ENCODE assay signal across 9 cellular contexts in the genomic region with DNA sequence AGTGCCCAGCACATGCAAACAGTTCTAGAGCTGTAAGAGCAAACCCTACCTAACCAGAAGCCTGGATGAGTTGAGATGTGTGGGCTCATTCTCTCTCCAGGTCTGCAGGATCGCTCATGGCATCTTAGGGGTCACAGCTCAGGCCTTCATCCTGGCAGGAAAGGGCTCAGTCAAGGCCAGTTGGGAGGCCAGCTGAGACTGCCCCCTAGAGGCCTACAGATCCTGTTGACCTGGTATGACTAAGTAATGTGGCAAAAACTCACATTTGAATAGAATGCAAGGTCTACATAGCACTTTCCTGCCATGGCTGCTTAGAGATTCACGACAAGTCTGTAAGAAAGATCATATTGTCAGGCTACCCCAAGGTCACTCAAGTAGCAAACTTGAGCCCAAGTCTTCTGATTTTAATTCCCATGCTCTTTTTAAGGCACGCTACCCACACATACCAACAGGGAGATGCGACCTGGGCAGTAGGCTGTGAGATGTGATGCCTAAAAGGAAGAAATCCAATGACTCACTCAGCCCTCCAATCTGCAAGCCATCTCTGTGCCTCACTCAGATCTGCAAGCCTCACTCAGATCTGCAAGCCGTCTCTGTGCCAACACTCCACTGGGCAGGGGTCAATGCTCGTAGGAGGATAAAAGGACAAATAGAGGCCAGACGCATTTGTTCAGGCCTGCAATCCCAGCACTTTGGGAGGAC. TPM values are rescaled to one million over a fixed set of nuclear protein-coding genes. Genes with fewer than 3 reads are reported as not detected.
DNase-seq lines count a peak whose midpoint lies in the region; ATAC-seq and TF ChIP-seq lines count a peak whose summit lies in the region.
"Had no signal": no experiment of that assay in that cellular context is flagged by ENCODE, and none has a peak within 500 bp of the region (broad histone marks: within the 10 kb centered on the region; RNA-seq: fewer than 3 reads in every experiment).

No MANE protein-coding gene starts in this region.

- H3K36me3 ChIP-seq in H7 (replicated peaks; ENCODE audit: control insufficient read depth, insufficient read depth, low read length), result no peaks in the 10 kb centered on the region
- H3K36me3 ChIP-seq in ascending aorta, result no peaks in the 10 kb centered on the region

- peak; percentile 34 for DNase-seq in Caki2 (ENCODE audit: low read depth)
- peak; percentile 84 for DNase-seq in H7
- peak; percentile 47 for DNase-seq in SHP77 treated with DMSO at 0.1 percent for 48 hours (lab: John Stamatoyannopoulos, UW)
- peak; percentile 31 for DNase-seq in fibroblast of the aortic adventitia (ENCODE audit: low read depth)
- DNase-seq in skeletal muscle cell (ENCODE audit: low read depth), result peak; percentile 7
- no peak for DNase-seq in ascending aorta (ENCODE audit: low spot score in 2 of 2)
- no peak for DNase-seq in coronary artery (ENCODE audit: low spot score)
- DNase-seq: left cardiac atrium had no signal

- in situ Hi-C loops in Caki2 (cut with HindIII; ENCODE audit: low pct_unique_long_range_greater_than_20kb, low sequenced_read_pairs), result no loop called here

- H3K9me3 ChIP-seq in ascending aorta, result no peaks in the 10 kb centered on the region

- intact Hi-C loops in ascending aorta (cut with DNase I), result no loop called here

- H3K27me3 ChIP-seq in H7 (ENCODE audit: control insufficient read depth, insufficient read depth, low read length) (no peaks in the 10 kb centered on the region; the same call in 1 of the 2 replicates), ascending aorta (no peaks in the 10 kb centered on the region)

- H3K4me3 ChIP-seq in H7 (ENCODE audit: insufficient read depth, low read depth, low read length) (no peak overlapping the region), fibroblast of the aortic adventitia (ENCODE audit: low read depth, low read length) (no peak overlapping the region), skeletal muscle cell (ENCODE audit: low read depth, low read length) (no peak overlapping the region), ascending aorta (no peak overlapping the region), coronary artery (no peak overlapping the region)

- H3K4me1 ChIP-seq in ascending aorta, result no peaks in the 10 kb centered on the region

- no peak for ATAC-seq in GM19328 (IDR thresholded peaks at IDR 0.05; ENCODE audit: unreplicated experiment)

- TF ChIP-seq CTCF in fibroblast of the aortic adventitia (IDR thresholded peaks at IDR 0.05; ENCODE audit: insufficient read depth, low read length) (peak; percentile 43), ascending aorta (IDR thresholded peaks at IDR 0.05) (no peak), coronary artery (IDR thresholded peaks at IDR 0.05) (no peak)

- no peak overlapping the region for H3K27ac ChIP-seq in ascending aorta
- H3K27ac ChIP-seq in coronary artery, result no peak overlapping the region

RNA-seq across cellular contexts. Expression of a gene that starts 5.1 kb away (rescaled TPM):
- total RNA-seq in Caki2 (2014; rRNA removed; shearing (Covaris generic); ENCODE audit: low replicate concordance), result 0.14 TPM in 1 of 2 replicates, not detected in the other
- total RNA-seq in H7 (2014; rRNA removed; shearing (Covaris generic)), result not detected in 2 replicates
- total RNA-seq in fibroblast of the aortic adventitia (ENCODE audit: low replicate concordance), result not detected in 2 replicates
- not detected for total RNA-seq in ascending aorta

RNA-seq across cellular contexts. Expression of a gene that starts 41.7 kb away (rescaled TPM):
- 226 and 227 TPM in 2 replicates for total RNA-seq in Caki2 (2014; rRNA removed; shearing (Covaris generic); ENCODE audit: low replicate concordance)
- 46.8 and 60.4 TPM in 2 replicates for total RNA-seq in H7 (2014; rRNA removed; shearing (Covaris generic))
- total RNA-seq in fibroblast of the aortic adventitia (ENCODE audit: low replicate concordance), result 456 and 481 TPM in 2 replicates
- total RNA-seq in ascending aorta, result 178 TPM

Comparison
In these comparisons a context has a peak if more than half of its experiments do, and no peak if none do; other contexts are left out.
1. DNase-seq: peak in Caki2 (single experiment), H7 (single experiment), SHP77 treated with DMSO at 0.1 percent for 48 hours (single experiment), fibroblast of the aortic adventitia (single experiment) and skeletal muscle cell (single experiment); none in ascending aorta (0 of 2) and coronary artery (single experiment).